In the genomic region with DNA sequence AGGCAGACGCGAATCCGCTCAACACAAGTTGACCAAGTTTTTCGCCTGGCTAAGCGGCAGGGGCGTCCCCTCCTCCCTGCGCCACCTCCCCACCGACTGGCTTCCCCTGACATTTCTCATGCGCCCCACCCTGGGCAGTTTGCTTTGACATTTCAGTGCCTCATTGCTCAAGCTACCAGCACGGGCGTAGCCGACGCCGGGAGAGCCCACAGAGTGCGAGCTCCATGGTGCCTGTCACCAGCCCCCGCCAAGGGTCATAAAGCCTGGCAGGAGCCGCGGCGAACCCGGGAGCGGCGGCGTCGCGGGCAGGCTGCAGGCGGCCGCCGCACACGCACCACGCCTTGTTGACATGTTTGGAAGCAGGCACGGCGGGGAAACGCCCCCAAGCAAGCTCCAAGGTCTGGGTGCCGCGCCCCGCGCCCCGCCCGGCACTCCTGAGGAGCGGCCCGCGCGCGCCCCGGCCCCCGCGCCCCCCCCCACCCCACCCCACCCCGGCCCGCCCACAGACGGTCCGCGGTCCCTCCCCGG, we compare ENCODE assay signal across 8 cellular contexts. TPM values are rescaled to one million over a fixed set of nuclear protein-coding genes. Genes with fewer than 3 reads are reported as not detected.
A peak's percentile ranks its signal among the peaks of the same experiment; 100 is the strongest.
DNase-seq lines count a peak whose midpoint lies in the region; ATAC-seq, FAIRE-seq and TF ChIP-seq lines count a peak whose summit lies in the region.

No MANE protein-coding gene starts in this region.

- H3K9ac ChIP-seq in neural cell (ENCODE audit: low read length): peak overlapping the region; percentile 94

- no peaks in the 10 kb centered on the region for H3K36me3 ChIP-seq in neural cell (ENCODE audit: insufficient read depth, low read length)
- peaks cover 0 to 3% (median 0%) of the 10 kb centered on the region in 4 donors for H3K36me3 ChIP-seq in stomach

- H3K27ac ChIP-seq in neural cell (ENCODE audit: low read length) (peak overlapping the region; percentile 95), stomach (peak overlapping the region; percentile 98 to 100 (median 99))

- H3K4me1 Mint-ChIP-seq in activated T-helper 17 cell treated with anti-CD3 and anti-CD28 coated beads, Interleukin-2, amount 50 U/mL, for 72 hours: peaks cover 32% of the 10 kb centered on the region

- no peak overlapping the region for H2AFZ ChIP-seq in neural cell (ENCODE audit: low read depth, low read length)

- peak overlapping the region; percentile 93 for H3K27ac Mint-ChIP-seq in activated T-helper 17 cell treated with anti-CD3 and anti-CD28 coated beads, Interleukin-2, amount 50 U/mL, for 72 hours

- ATAC-seq in GM19468 (IDR thresholded peaks at IDR 0.05; ENCODE audit: extremely low read depth, unreplicated experiment): peak; percentile 16
- ATAC-seq in activated T-helper 17 cell treated with anti-CD3 and anti-CD28 coated beads, Interleukin-2, amount 50 U/mL, for 72 hours (replicated peaks): peak; percentile 61

- H3F3A ChIP-seq in neural cell (ENCODE audit: insufficient read depth, low read length, poor library complexity, severe bottlenecking): no peaks in the 10 kb centered on the region

- peak; percentile 77 for DNase-seq in COR-L47 (lab: John Stamatoyannopoulos, UW)
- DNase-seq in HPDE6-E6E7 (ENCODE audit: extremely low spot score): peak; percentile 54
- peak; percentile 40 for DNase-seq in RCC 7860 (ENCODE audit: low spot score)
- DNase-seq in fibroblast of the aortic adventitia (ENCODE audit: low read depth): peak; percentile 51
- peak; percentile 89 for DNase-seq in stomach

- peak overlapping the region; percentile 85 for H3K4me3 Mint-ChIP-seq in activated T-helper 17 cell treated with anti-CD3 and anti-CD28 coated beads, Interleukin-2, amount 50 U/mL, for 72 hours

- H3K36me3 Mint-ChIP-seq in activated T-helper 17 cell treated with anti-CD3 and anti-CD28 coated beads, Interleukin-2, amount 50 U/mL, for 72 hours (ENCODE audit: low read depth): peaks cover 57% of the 10 kb centered on the region

- FAIRE-seq in RCC 7860 (lab: Jason Lieb, UNC): no peak

- no peaks in the 10 kb centered on the region for H3K27me3 Mint-ChIP-seq in activated T-helper 17 cell treated with anti-CD3 and anti-CD28 coated beads, Interleukin-2, amount 50 U/mL, for 72 hours

- no peak for TF ChIP-seq POLR2A in stomach (IDR thresholded peaks at IDR 0.05)

- intact Hi-C loops in stomach (cut with DNase I; ENCODE audit: low total_unique reads): no loop called here

- no peak for TF ChIP-seq RAD21 in neural cell (conservative IDR thresholded peaks at IDR 0.05)

- peak overlapping the region; percentile 87 for H3K4me2 ChIP-seq in neural cell (ENCODE audit: low read length)

- TF ChIP-seq EP300 in neural cell (conservative IDR thresholded peaks at IDR 0.05; ENCODE audit: poor library complexity, severe bottlenecking) (no peak), stomach (IDR thresholded peaks at IDR 0.05) (no peak)

- H3K9me3 ChIP-seq in neural cell (ENCODE audit: low read length) (no peaks in the 10 kb centered on the region), stomach (no peaks in the 10 kb centered on the region)

- H3K27me3 ChIP-seq in neural cell (ENCODE audit: insufficient read depth, low read depth, low read length) (no peaks in the 10 kb centered on the region), stomach (no peaks in the 10 kb centered on the region)

- 0 to 1% (median 0%) methylated on average over 15 to 50 of the region's 53 CpGs for WGBS in stomach, 5 donors

- TF ChIP-seq CTCF in fibroblast of the aortic adventitia (IDR thresholded peaks at IDR 0.05; ENCODE audit: insufficient read depth, low read length): no peak
- TF ChIP-seq CTCF in neural cell (IDR thresholded peaks at IDR 0.05; ENCODE audit: poor library complexity, severe bottlenecking): no peak
- no peak for TF ChIP-seq CTCF in stomach (IDR thresholded peaks at IDR 0.05)

- H3K79me2 ChIP-seq in neural cell (replicated peaks; ENCODE audit: insufficient read depth, low read length): peaks cover 51% of the 10 kb centered on the region

- peak overlapping the region; percentile 89 for H3K4me3 ChIP-seq in fibroblast of the aortic adventitia (ENCODE audit: low read depth, low read length)
- peak overlapping the region; percentile 94 for H3K4me3 ChIP-seq in neural cell (ENCODE audit: low read length)
- H3K4me3 ChIP-seq in stomach: peak overlapping the region; percentile 85 to 93 (median 90)

- no peaks in the 10 kb centered on the region for H3K9me3 Mint-ChIP-seq in activated T-helper 17 cell treated with anti-CD3 and anti-CD28 coated beads, Interleukin-2, amount 50 U/mL, for 72 hours

- H3K4me1 ChIP-seq in stomach: peaks cover 25 to 57% (median 48%) of the 10 kb centered on the region in 4 donors

- H4K20me1 ChIP-seq in neural cell (ENCODE audit: insufficient read depth): peaks cover 11% of the 10 kb centered on the region

- no peaks in the 10 kb centered on the region for H3K9me2 ChIP-seq in neural cell (ENCODE audit: insufficient read depth, low read length)

TF ChIP-seq in neural cell, 6 proteins besides CTCF, POLR2A, EP300 and RAD21:
- TF ChIP-seq, protein P1, sequence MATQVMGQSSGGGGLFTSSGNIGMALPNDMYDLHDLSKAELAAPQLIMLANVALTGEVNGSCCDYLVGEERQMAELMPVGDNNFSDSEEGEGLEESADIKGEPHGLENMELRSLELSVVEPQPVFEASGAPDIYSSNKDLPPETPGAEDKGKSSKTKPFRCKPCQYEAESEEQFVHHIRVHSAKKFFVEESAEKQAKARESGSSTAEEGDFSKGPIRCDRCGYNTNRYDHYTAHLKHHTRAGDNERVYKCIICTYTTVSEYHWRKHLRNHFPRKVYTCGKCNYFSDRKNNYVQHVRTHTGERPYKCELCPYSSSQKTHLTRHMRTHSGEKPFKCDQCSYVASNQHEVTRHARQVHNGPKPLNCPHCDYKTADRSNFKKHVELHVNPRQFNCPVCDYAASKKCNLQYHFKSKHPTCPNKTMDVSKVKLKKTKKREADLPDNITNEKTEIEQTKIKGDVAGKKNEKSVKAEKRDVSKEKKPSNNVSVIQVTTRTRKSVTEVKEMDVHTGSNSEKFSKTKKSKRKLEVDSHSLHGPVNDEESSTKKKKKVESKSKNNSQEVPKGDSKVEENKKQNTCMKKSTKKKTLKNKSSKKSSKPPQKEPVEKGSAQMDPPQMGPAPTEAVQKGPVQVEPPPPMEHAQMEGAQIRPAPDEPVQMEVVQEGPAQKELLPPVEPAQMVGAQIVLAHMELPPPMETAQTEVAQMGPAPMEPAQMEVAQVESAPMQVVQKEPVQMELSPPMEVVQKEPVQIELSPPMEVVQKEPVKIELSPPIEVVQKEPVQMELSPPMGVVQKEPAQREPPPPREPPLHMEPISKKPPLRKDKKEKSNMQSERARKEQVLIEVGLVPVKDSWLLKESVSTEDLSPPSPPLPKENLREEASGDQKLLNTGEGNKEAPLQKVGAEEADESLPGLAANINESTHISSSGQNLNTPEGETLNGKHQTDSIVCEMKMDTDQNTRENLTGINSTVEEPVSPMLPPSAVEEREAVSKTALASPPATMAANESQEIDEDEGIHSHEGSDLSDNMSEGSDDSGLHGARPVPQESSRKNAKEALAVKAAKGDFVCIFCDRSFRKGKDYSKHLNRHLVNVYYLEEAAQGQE (IDR thresholded peaks at IDR 0.05; ENCODE audit: borderline replicate concordance): no peak
- TF ChIP-seq TAF1 (IDR thresholded peaks at IDR 0.05; ENCODE audit: low read depth) (no peak), MXI1 (conservative IDR thresholded peaks at IDR 0.05; ENCODE audit: poor library complexity, severe bottlenecking) (peak; percentile 77), EZH2 (IDR thresholded peaks at IDR 0.05; ENCODE audit: borderline replicate concordance, insufficient read depth, low read length, poor library complexity, severe bottlenecking) (no peak), SMC3 (conservative IDR thresholded peaks at IDR 0.05; ENCODE audit: poor library complexity) (peak; percentile 9), POLR2AphosphoS5 (IDR thresholded peaks at IDR 0.05) (no peak)
TF ChIP-seq in neural cell: peak in this region for 2.

RNA-seq across cellular contexts. Expression of gene FBXL3, which starts 0.6 kb away (rescaled TPM):
- 10 to 100 TPM; 38.9 to 53.3 TPM for total RNA-seq in activated T-helper 17 cell treated with anti-CD3 and anti-CD28 coated beads, Interleukin-2, amount 50 U/mL, for 72 hours
- total RNA-seq in fibroblast of the aortic adventitia (ENCODE audit: low replicate concordance): 78.8 and 144 TPM in 2 replicates
- 42.0 and 44.1 TPM in 2 replicates for polyA plus RNA-seq in neural cell
- 92.0 and 101 TPM in 2 replicates for polyA minus RNA-seq in neural cell
- 10 to 100 TPM; 14.7 to 91.4 (median 48.4) TPM for total RNA-seq in stomach
- 10 to 100 TPM; 12.7 to 21.2 (median 16.4) TPM for polyA plus RNA-seq in stomach

RNA-seq across cellular contexts. Expression of gene CLN5, which starts 34.4 kb away (rescaled TPM):
- total RNA-seq in activated T-helper 17 cell treated with anti-CD3 and anti-CD28 coated beads, Interleukin-2, amount 50 U/mL, for 72 hours: 10 to 100 TPM in 1 of 2 donors, 1 to 10 TPM in 1; 9.9 to 29.0 TPM
- total RNA-seq in fibroblast of the aortic adventitia (ENCODE audit: low replicate concordance) (40.0 and 46.7 TPM in 2 replicates), stomach (10 to 100 TPM in 4 of 5 donors, under 1 TPM in 1; under 0.01 to 84.3 (median 22.9) TPM)
- polyA plus RNA-seq in neural cell (25.9 and 28.5 TPM in 2 replicates), stomach (10 to 100 TPM in 1 of 3 donors, 1 to 10 TPM in 2; 8.4 to 15.0 (median 9.8) TPM)
- polyA minus RNA-seq in neural cell: 35.0 and 36.5 TPM in 2 replicates

Comparison
In these comparisons a context has a peak if more than half of its experiments do, and no peak if none do; other contexts are left out.
1. Peak in every context shown above with its lines: DNase-seq, ATAC-seq, H3K4me3 ChIP-seq and H3K27ac ChIP-seq.